19 cellular contexts compared by ENCODE assay signal in the genomic region with DNA sequence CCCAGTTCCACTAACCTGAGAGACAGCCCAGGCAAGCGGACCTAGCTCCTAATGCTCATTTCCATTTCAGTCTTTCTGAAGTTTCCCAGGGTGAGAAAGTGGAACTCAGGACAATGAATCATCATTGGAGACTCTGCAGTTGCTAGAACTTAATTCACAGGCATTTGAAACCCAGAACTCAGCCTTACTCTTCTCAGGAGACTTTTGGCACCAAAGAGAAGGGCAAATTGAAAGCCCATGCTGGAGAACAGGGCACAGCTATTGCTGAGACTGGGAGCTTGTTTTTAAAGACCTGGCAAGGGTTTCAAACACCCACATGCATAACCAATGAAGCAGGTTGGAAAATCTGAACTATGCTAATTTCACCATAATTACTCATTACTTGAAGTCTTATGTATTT. TPM values are rescaled to one million over a fixed set of nuclear protein-coding genes. Genes with fewer than 3 reads are reported as not detected.
DNase-seq lines count a peak whose midpoint lies in the region; ATAC-seq and TF ChIP-seq lines count a peak whose summit lies in the region.
"Had no signal": no experiment of that assay in that cellular context is flagged by ENCODE, and none has a peak within 500 bp of the region (broad histone marks: within the 10 kb centered on the region; RNA-seq: fewer than 3 reads in every experiment).

No MANE protein-coding gene starts in this region.

- TF ChIP-seq CTCF in osteoblast (IDR thresholded peaks at IDR 0.05; ENCODE audit: extremely low read depth, low read depth, low read length) (no peak), tibial nerve (IDR thresholded peaks at IDR 0.05) (no peak)

- H3K9ac ChIP-seq in adipocyte (ENCODE audit: low read length) = no peak overlapping the region

- no peaks in the 10 kb centered on the region for H3K36me3 ChIP-seq in adipocyte (ENCODE audit: control insufficient read depth, insufficient read depth, low read length, severe bottlenecking)
- no peaks in the 10 kb centered on the region for H3K36me3 ChIP-seq in osteoblast (ENCODE audit: insufficient read depth, low read length)
- H3K36me3 ChIP-seq in tibial nerve = no peaks in the 10 kb centered on the region
- H3K36me3 ChIP-seq: esophagus squamous epithelium, right lobe of liver, upper lobe of left lung had no signal

- H3K4me1 ChIP-seq in adipocyte (ENCODE audit: control insufficient read depth, insufficient read depth, low read length) (peaks cover 5% of the 10 kb centered on the region), osteoblast (ENCODE audit: insufficient read depth, low read length) (peaks cover 4% of the 10 kb centered on the region), tibial nerve (no peaks in the 10 kb centered on the region)
- H3K4me1 ChIP-seq: A549, esophagus squamous epithelium, upper lobe of left lung had no signal

- peaks cover 23% of the 10 kb centered on the region for H3K9me3 ChIP-seq in adipocyte (ENCODE audit: control insufficient read depth, low read length)
- peaks cover 2% of the 10 kb centered on the region for H3K9me3 ChIP-seq in osteoblast (ENCODE audit: low read depth, low read length)
- peaks cover 0 to 8% (median 0%) of the 10 kb centered on the region in 4 donors for H3K9me3 ChIP-seq in tibial nerve
- H3K9me3 ChIP-seq: right lobe of liver had no signal

- H3K27ac ChIP-seq in osteoblast (ENCODE audit: low read depth, low read length) (no peak overlapping the region), tibial nerve (no peak overlapping the region)
- H3K27ac ChIP-seq: A549, esophagus squamous epithelium, right lobe of liver, upper lobe of left lung had no signal

- 90 to 94% methylated on average over 1 of the region's 1 CpG for WGBS in tibial nerve, 2 donors

- no peak for TF ChIP-seq EP300 in tibial nerve (IDR thresholded peaks at IDR 0.05)

- intact Hi-C loops in cardiac septum (cut with DNase I) = no loop called here

- no peak overlapping the region for H3K4me2 ChIP-seq in osteoblast (ENCODE audit: insufficient read depth, low read length)
- H3K4me2 ChIP-seq: A549 had no signal

- H3K79me2 ChIP-seq in osteoblast (ENCODE audit: insufficient read depth, low read length) = no peaks in the 10 kb centered on the region

- H3K27me3 ChIP-seq in adipocyte (replicated peaks; ENCODE audit: control insufficient read depth, insufficient read depth, low read length) = no peaks in the 10 kb centered on the region
- no peaks in the 10 kb centered on the region for H3K27me3 ChIP-seq in osteoblast (ENCODE audit: insufficient read depth, low read length)
- H3K27me3 ChIP-seq in tibial nerve = no peaks in the 10 kb centered on the region
- H3K27me3 ChIP-seq: right lobe of liver, upper lobe of left lung had no signal

- no peak overlapping the region for H2AFZ ChIP-seq in osteoblast (ENCODE audit: low read length)

- TF ChIP-seq POLR2A in tibial nerve (IDR thresholded peaks at IDR 0.05) = no peak

- DNase-seq in activated CD4-positive, alpha-beta T cell treated with anti-CD3 and anti-CD28 coated beads for 48 hours = peak; percentile 29
- DNase-seq in activated CD4-positive, alpha-beta T cell treated with anti-CD3 and anti-CD28 coated beads for 1 hour = no peak
- DNase-seq in ELR (ENCODE audit: low read depth) (peak; percentile 2), adipocyte (ENCODE audit: low read depth) (peak; percentile 38), osteoblast (ENCODE audit: insufficient read length, low spot score, missing footprints) (peak; percentile 42), tibial nerve (ENCODE audit: low spot score in 2 of 2) (no peak), cardiac septum (ENCODE audit: low spot score) (no peak)
- DNase-seq: CD4-positive, alpha-beta memory T cell; esophagus squamous epithelium; mesendoderm; NCI-H1930; NCI-H524 treated with DMSO at 0.1 percent for 48 hours; OCI-M1; right lobe of liver; stimulated activated CD4-positive, alpha-beta T cell treated with anti-CD3 and anti-CD28 coated beads, Interleukin-4, amount 100 ng/mL, for 4 hours; upper lobe of left lung had no signal

- no peaks in the 10 kb centered on the region for H4K20me1 ChIP-seq in osteoblast (ENCODE audit: insufficient read depth, low read length)

- no peak overlapping the region for H3K4me3 ChIP-seq in adipocyte (ENCODE audit: low read length)
- H3K4me3 ChIP-seq in osteoblast (ENCODE audit: insufficient read depth, low read length) = no peak overlapping the region
- H3K4me3 ChIP-seq in tibial nerve = no peak overlapping the region
- H3K4me3 ChIP-seq: A549, esophagus squamous epithelium, GM12878, right lobe of liver, upper lobe of left lung had no signal

- no peak for ATAC-seq in GM21723 (IDR thresholded peaks at IDR 0.05; ENCODE audit: unreplicated experiment)
- ATAC-seq: A549, GM12878, right lobe of liver had no signal

RNA-seq across cellular contexts. Expression of a gene that starts 36.0 kb away (rescaled TPM):
- total RNA-seq in osteoblast = 30.6 and 31.8 TPM in 2 replicates
- total RNA-seq in tibial nerve = 10 to 100 TPM in 3 of 4 donors, 1 to 10 TPM in 1; 7.3 to 21.0 (median 11.9) TPM
- 2.5 TPM for total RNA-seq in cardiac septum

RNA-seq across cellular contexts. Expression of a gene that starts 39.3 kb away (rescaled TPM):
- total RNA-seq in osteoblast (under 0.01 TPM in 2 replicates), tibial nerve (10 to 100 TPM in 1 of 4 donors, 1 to 10 TPM in 3; 3.0 to 12.1 (median 6.7) TPM), cardiac septum (0.92 TPM)

RNA-seq across cellular contexts. Expression of a gene that starts 57.2 kb away (rescaled TPM):
- total RNA-seq in osteoblast (22.7 and 31.8 TPM in 2 replicates), tibial nerve (10 to 100 TPM; 29.4 to 68.8 (median 56.0) TPM), cardiac septum (21.6 TPM)

Comparison
In these comparisons a context has a peak if more than half of its experiments do, and no peak if none do; other contexts are left out.
1. DNase-seq: peak in activated CD4-positive, alpha-beta T cell treated with anti-CD3 and anti-CD28 coated beads for 48 hours (single experiment), ELR (single experiment), adipocyte (single experiment) and osteoblast (single experiment); none in activated CD4-positive, alpha-beta T cell treated with anti-CD3 and anti-CD28 coated beads for 1 hour (single experiment), tibial nerve (0 of 2) and cardiac septum (single experiment).